In the genomic region with DNA sequence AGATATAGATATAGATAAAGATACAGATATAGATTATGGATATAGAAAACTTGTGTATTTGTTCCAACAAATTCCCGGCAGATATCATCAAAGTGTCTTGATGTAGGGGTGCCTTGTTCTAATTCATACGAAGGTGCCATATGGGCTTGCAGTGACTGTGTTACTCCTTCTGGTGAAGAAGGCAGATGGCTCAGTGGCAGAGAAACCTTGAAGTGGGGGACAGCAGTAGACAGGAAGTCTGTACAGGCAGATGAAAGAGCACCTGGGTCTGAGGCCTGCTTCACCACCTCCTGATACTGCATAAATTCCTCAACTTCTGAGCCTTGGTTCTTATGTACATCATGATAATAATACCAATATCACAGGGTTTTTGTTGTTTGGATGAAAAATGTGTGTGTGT, we compare ENCODE assay signal across 18 cellular contexts.
DNase-seq lines count a peak whose midpoint lies in the region; ATAC-seq and TF ChIP-seq lines count a peak whose summit lies in the region.
"Had no signal": no experiment of that assay in that cellular context is flagged by ENCODE, and none has a peak within 500 bp of the region (broad histone marks: within the 10 kb centered on the region; RNA-seq: fewer than 3 reads in every experiment).

No MANE protein-coding gene starts in this region.

- H3K4me2 ChIP-seq in MM.1S (ENCODE audit: low read depth, low read length), result no peak overlapping the region
- H3K4me2 ChIP-seq: BLaER1, KMS-11 had no signal

- intact Hi-C loops in activated CD4-positive, alpha-beta T cell treated with anti-CD3 and anti-CD28 coated beads, Interleukin-2, amount 10 ng/mL, durations not matched to agents 24 days and 14 days (cut with micrococcal nuclease), result no loop called here
- intact Hi-C loops in activated CD4-positive, alpha-beta T cell treated with anti-CD3 and anti-CD28 coated beads for 36 hours (cut with DNase I, micrococcal nuclease), result no loop called here
- intact Hi-C loops in CD4-positive, alpha-beta T cell (cut with DNase I, micrococcal nuclease), result no loop called here
- intact Hi-C loops in ovary (cut with DNase I), result no loop called here

- H3K4me1 Mint-ChIP-seq in activated CD4-positive, alpha-beta T cell treated with anti-CD3 and anti-CD28 coated beads, Interleukin-2, amount 10 ng/mL, durations not matched to agents 24 days and 14 days, result peaks cover 11% of the 10 kb centered on the region
- peaks cover 16% of the 10 kb centered on the region for H3K4me1 Mint-ChIP-seq in activated CD4-positive, alpha-beta T cell treated with anti-CD3 and anti-CD28 coated beads for 36 hours
- peaks cover 21% of the 10 kb centered on the region for H3K4me1 Mint-ChIP-seq in CD4-positive, alpha-beta T cell (ENCODE audit: low read depth)

- no peaks in the 10 kb centered on the region for H3K9me3 ChIP-seq in CD4-positive, alpha-beta T cell (ENCODE audit: control insufficient read depth, low read length)
- H3K9me3 ChIP-seq in MM.1S (replicated peaks; ENCODE audit: insufficient read depth, low read length) (no peaks in the 10 kb centered on the region), ovary (no peaks in the 10 kb centered on the region)

- H3K36me3 ChIP-seq in MM.1S (replicated peaks; ENCODE audit: insufficient read depth, low read length) (no peaks in the 10 kb centered on the region), ovary (no peaks in the 10 kb centered on the region)
- H3K36me3 ChIP-seq: BLaER1, MG63 had no signal

- no peaks in the 10 kb centered on the region for H3K27me3 Mint-ChIP-seq in activated CD4-positive, alpha-beta T cell treated with anti-CD3 and anti-CD28 coated beads, Interleukin-2, amount 10 ng/mL, durations not matched to agents 24 days and 14 days
- H3K27me3 Mint-ChIP-seq in activated CD4-positive, alpha-beta T cell treated with anti-CD3 and anti-CD28 coated beads for 36 hours, result no peaks in the 10 kb centered on the region
- H3K27me3 Mint-ChIP-seq in CD4-positive, alpha-beta T cell, result no peaks in the 10 kb centered on the region

- H3K36me3 Mint-ChIP-seq in activated CD4-positive, alpha-beta T cell treated with anti-CD3 and anti-CD28 coated beads, Interleukin-2, amount 10 ng/mL, durations not matched to agents 24 days and 14 days (ENCODE audit: low read depth), result peaks cover 4% of the 10 kb centered on the region
- H3K36me3 Mint-ChIP-seq in activated CD4-positive, alpha-beta T cell treated with anti-CD3 and anti-CD28 coated beads for 36 hours (ENCODE audit: low read depth), result no peaks in the 10 kb centered on the region
- no peaks in the 10 kb centered on the region for H3K36me3 Mint-ChIP-seq in CD4-positive, alpha-beta T cell (ENCODE audit: low read depth)

- no peak overlapping the region for H3K27ac Mint-ChIP-seq in activated CD4-positive, alpha-beta T cell treated with anti-CD3 and anti-CD28 coated beads, Interleukin-2, amount 10 ng/mL, durations not matched to agents 24 days and 14 days
- H3K27ac Mint-ChIP-seq in activated CD4-positive, alpha-beta T cell treated with anti-CD3 and anti-CD28 coated beads for 36 hours, result no peak overlapping the region
- no peak overlapping the region for H3K27ac Mint-ChIP-seq in CD4-positive, alpha-beta T cell

- H3K9ac ChIP-seq in MM.1S (ENCODE audit: low read length), result no peak overlapping the region
- H3K9ac ChIP-seq: BLaER1, KMS-11 had no signal

- no peak for TF ChIP-seq EP300 in ovary (IDR thresholded peaks at IDR 0.05)

- peaks cover 12% of the 10 kb centered on the region for H3K9me3 Mint-ChIP-seq in activated CD4-positive, alpha-beta T cell treated with anti-CD3 and anti-CD28 coated beads, Interleukin-2, amount 10 ng/mL, durations not matched to agents 24 days and 14 days
- peaks cover 17% of the 10 kb centered on the region for H3K9me3 Mint-ChIP-seq in activated CD4-positive, alpha-beta T cell treated with anti-CD3 and anti-CD28 coated beads for 36 hours (ENCODE audit: low read depth)
- H3K9me3 Mint-ChIP-seq in CD4-positive, alpha-beta T cell, result peaks cover 2% of the 10 kb centered on the region

- DNase-seq in activated CD4-positive, alpha-beta T cell treated with anti-CD3 and anti-CD28 coated beads, Interleukin-2, amount 10 ng/mL, durations not matched to agents 24 days and 14 days, result peak; percentile 60
- DNase-seq in activated CD4-positive, alpha-beta T cell treated with anti-CD3 and anti-CD28 coated beads for 36 hours, result no peak
- peak in 4 of 10 experiments; percentile 3 to 19 (median 8) for DNase-seq in CD4-positive, alpha-beta T cell
- DNase-seq in MM.1S (peak; percentile 50), cerebellar cortex (ENCODE audit: low spot score) (peak; percentile 47), ovary (no peak)
- no peak for DNase-seq in activated CD8-positive, alpha-beta memory T cell treated with anti-CD3 and anti-CD28 coated beads, Interleukin-2, amount 50 U/mL, for 48 hours
- no peak for DNase-seq in activated CD4-positive, CD25-positive, alpha-beta regulatory T cell (lab: John Stamatoyannopoulos, UW)
- DNase-seq: MG63; NCI-H1092 treated with DMSO at 0.1 percent for 48 hours; NCI-H2107; NCI-H345; NCI-H526 treated with DMSO at 0.1 percent for 48 hours; NK-92 treated with Interleukin-12 subunit alpha and Interleukin-12 subunit beta, amount 100 ng/mL, for 24 hours; SHP77 had no signal

- TF ChIP-seq CTCF in CD4-positive, alpha-beta T cell (IDR thresholded peaks at IDR 0.05), result no peak
- no peak for TF ChIP-seq CTCF in MM.1S (IDR thresholded peaks at IDR 0.05; ENCODE audit: low read length)
- TF ChIP-seq CTCF in ovary (IDR thresholded peaks at IDR 0.05), result no peak

- H3F3A ChIP-seq in MM.1S (ENCODE audit: insufficient read depth, low read length), result no peaks in the 10 kb centered on the region

- ATAC-seq in activated CD4-positive, alpha-beta T cell treated with anti-CD3 and anti-CD28 coated beads for 36 hours, result no peak
- peak; percentile 78 for ATAC-seq in CD4-positive, alpha-beta T cell (ENCODE audit: poor library complexity)
- ATAC-seq: HepG2 had no signal

- no peaks in the 10 kb centered on the region for H3K9me2 ChIP-seq in MM.1S (replicated peaks; ENCODE audit: insufficient read depth, low read length)

- H4K20me1 ChIP-seq in MM.1S (ENCODE audit: insufficient read depth, low read length), result no peaks in the 10 kb centered on the region
- H4K20me1 ChIP-seq: BLaER1 had no signal

- H3K27ac ChIP-seq in CD4-positive, alpha-beta T cell (ENCODE audit: low read depth, low read length), result no peak overlapping the region
- no peak overlapping the region for H3K27ac ChIP-seq in MM.1S (ENCODE audit: low read length)
- H3K27ac ChIP-seq in ovary, result no peak overlapping the region
- H3K27ac ChIP-seq: BLaER1, KMS-11 had no signal

- TF ChIP-seq POLR2A in ovary (IDR thresholded peaks at IDR 0.05), result no peak

- 92 to 97% (median 94%) methylated on average over 2 of the region's 2 CpGs for WGBS in ovary, 3 donors

- no peak overlapping the region for H2AFZ ChIP-seq in MM.1S (ENCODE audit: low read length)

- no peak overlapping the region for H3K4me3 Mint-ChIP-seq in activated CD4-positive, alpha-beta T cell treated with anti-CD3 and anti-CD28 coated beads, Interleukin-2, amount 10 ng/mL, durations not matched to agents 24 days and 14 days
- H3K4me3 Mint-ChIP-seq in activated CD4-positive, alpha-beta T cell treated with anti-CD3 and anti-CD28 coated beads for 36 hours, result no peak overlapping the region
- no peak overlapping the region for H3K4me3 Mint-ChIP-seq in CD4-positive, alpha-beta T cell

- H3K27me3 ChIP-seq in CD4-positive, alpha-beta T cell (ENCODE audit: control insufficient read depth, insufficient read depth, low read length), result no peaks in the 10 kb centered on the region
- H3K27me3 ChIP-seq in MM.1S (replicated peaks; ENCODE audit: insufficient read depth, low read length) (no peaks in the 10 kb centered on the region), ovary (no peaks in the 10 kb centered on the region)
- H3K27me3 ChIP-seq: BLaER1, MG63 had no signal

- no peaks in the 10 kb centered on the region for H3K79me2 ChIP-seq in MM.1S (ENCODE audit: low read length)

- H3K4me3 ChIP-seq in MM.1S (ENCODE audit: low read length) (no peak overlapping the region), ovary (no peak overlapping the region)
- H3K4me3 ChIP-seq: BLaER1, MG63 had no signal

- CTCF ChIA-PET in activated CD4-positive, alpha-beta T cell treated with anti-CD3 and anti-CD28 coated beads for 36 hours (lab: Charles Lee), result interaction anchor here (1.2 kb wide), 1 partner anchor 9 kb away, joined by 3 read pairs; no protein-coding TSS in a partner anchor
- CTCF ChIA-PET in CD4-positive, alpha-beta T cell (lab: Charles Lee), result no interaction called here

- no peaks in the 10 kb centered on the region for H3K4me1 ChIP-seq in MM.1S (ENCODE audit: low read length)
- no peaks in the 10 kb centered on the region for H3K4me1 ChIP-seq in ovary (ENCODE audit: insufficient read depth)
- H3K4me1 ChIP-seq: BLaER1 had no signal

- POLR2A ChIA-PET in activated CD4-positive, alpha-beta T cell treated with anti-CD3 and anti-CD28 coated beads for 36 hours (lab: Charles Lee), result no interaction called here
- POLR2A ChIA-PET in CD4-positive, alpha-beta T cell (lab: Charles Lee), result no interaction called here

Comparison
In these comparisons a context has a peak if more than half of its experiments do, and no peak if none do; other contexts are left out.
1. DNase-seq: peak in activated CD4-positive, alpha-beta T cell treated with anti-CD3 and anti-CD28 coated beads, Interleukin-2, amount 10 ng/mL, durations not matched to agents 24 days and 14 days (single experiment), MM.1S (single experiment) and cerebellar cortex (single experiment); none in activated CD4-positive, alpha-beta T cell treated with anti-CD3 and anti-CD28 coated beads for 36 hours (single experiment), activated CD8-positive, alpha-beta memory T cell treated with anti-CD3 and anti-CD28 coated beads, Interleukin-2, amount 50 U/mL, for 48 hours (single experiment), activated CD4-positive, CD25-positive, alpha-beta regulatory T cell (0 of 4) and ovary (0 of 5).